In genomic region chr7:94525917-94526316, GRCh38 we compare ENCODE assay signal across 24 cellular contexts.
"Had no signal": no experiment of that assay in that cellular context is flagged by ENCODE, and none has a peak within 500 bp of the region (broad histone marks: within the 10 kb centered on the region; RNA-seq: fewer than 3 reads in every experiment).

No MANE protein-coding gene starts in this region.

- H3K27ac ChIP-seq: body of pancreas, Peyer's patch, SJSA1 had no signal

- H3K27ac Mint-ChIP-seq: activated B cell treated with CpG ODN at 0.5 μM for 24 hours; activated CD4-positive, alpha-beta T cell treated with anti-CD3 and anti-CD28 coated beads, Interleukin-2, amount 10 ng/mL, durations not matched to agents 24 days and 14 days; activated CD8-positive, alpha-beta memory T cell treated with anti-CD3 and anti-CD28 coated beads, Interleukin-2, amount 10 ng/mL, durations not matched to agents 7 days and 5 days; activated naive CD4-positive, alpha-beta T cell treated with anti-CD3 and anti-CD28 coated beads, Interleukin-2, amount 50 U/mL, for 24 hours; activated T-cell treated with anti-CD3 and anti-CD28 coated beads, Interleukin-2, amount 50 U/mL, for 24 hours; activated T-helper 1 cell treated with anti-CD3 and anti-CD28 coated beads, Interleukin-12 subunit alpha, Interleukin-12 subunit beta, Interleukin-2, Interleukin-4 antibody, amounts not matched to agents 30 ng/mL and 10 ng/mL and 1 ng/mL, durations not matched to agents 14 hours and 24 hours and 36 hours had no signal

- ATAC-seq: activated CD8-positive, alpha-beta memory T cell treated with anti-CD3 and anti-CD28 coated beads, Interleukin-2, amount 10 ng/mL, durations not matched to agents 7 days and 5 days; body of pancreas had no signal

- DNase-seq: activated B cell treated with CpG ODN at 0.5 μM for 24 hours; activated CD4-positive, alpha-beta T cell treated with anti-CD3 and anti-CD28 coated beads for 1 hour; activated CD4-positive, alpha-beta T cell treated with anti-CD3 and anti-CD28 coated beads, Interleukin-2, amount 10 ng/mL, durations not matched to agents 24 days and 14 days; activated CD4-positive, alpha-beta T cell treated with anti-CD3 and anti-CD28 coated beads, Interleukin-2, amount 50 U/mL, for 48 hours; activated CD8-positive, alpha-beta memory T cell treated with anti-CD3 and anti-CD28 coated beads, Interleukin-2, amount 10 ng/mL, durations not matched to agents 7 days and 5 days; activated effector memory CD4-positive, alpha-beta T cell treated with Interleukin-2 at 50 U/mL for 16 hours; activated naive CD4-positive, alpha-beta T cell; activated T-cell treated with anti-CD3 and anti-CD28 coated beads, Interleukin-2, amount 50 U/mL, for 24 hours; aorta; body of pancreas; NCI-H1105 treated with DMSO at 0.1 percent for 48 hours; NCI-H1436 treated with DMSO at 0.1 percent for 48 hours; NCI-H187; NCI-H2081; NCI-H510A treated with DMSO at 0.1 percent for 48 hours; NCI-H69; Peyer's patch; SHP77; T-helper 2 cell; T1000 had no signal

- H3K27me3 Mint-ChIP-seq: activated B cell treated with CpG ODN at 0.5 μM for 24 hours; activated CD4-positive, alpha-beta T cell treated with anti-CD3 and anti-CD28 coated beads, Interleukin-2, amount 10 ng/mL, durations not matched to agents 24 days and 14 days; activated CD8-positive, alpha-beta memory T cell treated with anti-CD3 and anti-CD28 coated beads, Interleukin-2, amount 10 ng/mL, durations not matched to agents 7 days and 5 days; activated naive CD4-positive, alpha-beta T cell treated with anti-CD3 and anti-CD28 coated beads, Interleukin-2, amount 50 U/mL, for 24 hours; activated T-cell treated with anti-CD3 and anti-CD28 coated beads, Interleukin-2, amount 50 U/mL, for 24 hours; central memory CD8-positive, alpha-beta T cell had no signal

- H3K9me3 ChIP-seq: body of pancreas, Peyer's patch, SJSA1 had no signal

- H3K4me3 ChIP-seq: body of pancreas, Peyer's patch, SJSA1 had no signal

- H3K9me3 Mint-ChIP-seq: activated B cell treated with CpG ODN at 0.5 μM for 24 hours; activated CD4-positive, alpha-beta T cell treated with anti-CD3 and anti-CD28 coated beads, Interleukin-2, amount 10 ng/mL, durations not matched to agents 24 days and 14 days; activated naive CD4-positive, alpha-beta T cell treated with anti-CD3 and anti-CD28 coated beads, Interleukin-2, amount 50 U/mL, for 24 hours; activated T-cell treated with anti-CD3 and anti-CD28 coated beads, Interleukin-2, amount 50 U/mL, for 24 hours; activated T-helper 1 cell treated with anti-CD3 and anti-CD28 coated beads, Interleukin-12 subunit alpha, Interleukin-12 subunit beta, Interleukin-2, Interleukin-4 antibody, amounts not matched to agents 30 ng/mL and 10 ng/mL and 1 ng/mL, durations not matched to agents 14 hours and 24 hours and 36 hours; central memory CD8-positive, alpha-beta T cell had no signal

- H3K27me3 ChIP-seq: body of pancreas, Peyer's patch, SJSA1 had no signal

- H3K4me1 Mint-ChIP-seq: activated B cell treated with CpG ODN at 0.5 μM for 24 hours; activated CD4-positive, alpha-beta T cell treated with anti-CD3 and anti-CD28 coated beads, Interleukin-2, amount 10 ng/mL, durations not matched to agents 24 days and 14 days; activated CD8-positive, alpha-beta memory T cell treated with anti-CD3 and anti-CD28 coated beads, Interleukin-2, amount 10 ng/mL, durations not matched to agents 7 days and 5 days; activated naive CD4-positive, alpha-beta T cell treated with anti-CD3 and anti-CD28 coated beads, Interleukin-2, amount 50 U/mL, for 24 hours; central memory CD8-positive, alpha-beta T cell had no signal

- H3K4me1 ChIP-seq: body of pancreas, Peyer's patch, SJSA1 had no signal

- H3K4me3 Mint-ChIP-seq: activated B cell treated with CpG ODN at 0.5 μM for 24 hours; activated CD4-positive, alpha-beta T cell treated with anti-CD3 and anti-CD28 coated beads, Interleukin-2, amount 10 ng/mL, durations not matched to agents 24 days and 14 days; activated CD8-positive, alpha-beta memory T cell treated with anti-CD3 and anti-CD28 coated beads, Interleukin-2, amount 10 ng/mL, durations not matched to agents 7 days and 5 days; activated naive CD4-positive, alpha-beta T cell treated with anti-CD3 and anti-CD28 coated beads, Interleukin-2, amount 50 U/mL, for 24 hours; activated T-cell treated with anti-CD3 and anti-CD28 coated beads, Interleukin-2, amount 50 U/mL, for 24 hours; activated T-helper 1 cell treated with anti-CD3 and anti-CD28 coated beads, Interleukin-12 subunit alpha, Interleukin-12 subunit beta, Interleukin-2, Interleukin-4 antibody, amounts not matched to agents 30 ng/mL and 10 ng/mL and 1 ng/mL, durations not matched to agents 14 hours and 24 hours and 36 hours; central memory CD8-positive, alpha-beta T cell had no signal

- H3K36me3 ChIP-seq: Peyer's patch had no signal
